Comparison of ENCODE assay signal across 8 cellular contexts in the genomic region with DNA sequence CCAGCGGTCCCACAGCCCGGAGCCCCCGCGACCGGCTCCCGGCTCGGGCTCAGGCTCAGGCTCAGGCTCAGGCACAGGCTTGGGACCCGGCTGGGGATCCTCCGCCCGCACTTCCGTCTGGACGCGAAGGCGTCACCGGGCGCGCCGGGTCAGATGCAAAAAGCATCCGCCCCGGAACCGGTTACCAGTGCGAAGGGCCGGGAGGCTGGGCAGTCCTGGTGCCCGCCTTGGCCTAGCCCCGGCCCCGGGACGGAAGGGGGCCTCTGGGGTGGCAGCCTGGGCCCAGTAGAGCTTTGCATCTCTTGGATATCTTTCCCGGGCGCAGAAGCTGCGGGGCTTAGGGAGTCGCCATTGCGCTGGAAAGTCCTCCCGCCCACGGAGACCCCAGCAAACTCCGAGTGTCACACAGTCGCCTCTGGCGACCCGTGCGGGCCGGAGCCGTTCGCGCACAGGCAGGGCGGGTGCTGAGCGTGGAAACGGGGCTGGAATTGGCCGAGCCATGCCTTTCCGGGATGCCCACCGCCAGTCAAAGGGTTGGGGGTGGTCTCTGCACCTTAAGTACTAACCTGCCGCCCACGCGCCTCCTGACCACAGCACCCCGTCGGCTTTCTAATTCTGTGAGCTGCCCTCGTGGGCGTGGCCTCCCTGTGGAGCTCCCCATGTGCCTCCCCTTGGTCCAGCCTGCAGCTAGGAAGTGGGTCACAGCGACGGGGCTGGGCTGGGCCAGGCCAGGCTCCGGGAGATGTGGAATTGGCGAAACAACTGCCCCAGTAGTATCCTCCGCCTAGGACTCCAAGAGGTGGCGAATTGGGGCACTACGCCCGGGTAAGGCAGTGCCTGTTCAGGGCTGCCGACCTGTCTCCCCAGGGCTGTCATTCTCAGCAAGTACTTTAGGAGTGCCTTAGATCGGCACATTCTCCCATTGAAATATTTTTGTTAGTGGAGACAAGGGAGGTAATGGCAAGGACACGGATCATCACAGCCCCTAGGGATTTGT. TPM values are rescaled to one million over a fixed set of nuclear protein-coding genes. Genes with fewer than 3 reads are reported as not detected.
DNase-seq lines count a peak whose midpoint lies in the region; ATAC-seq, FAIRE-seq and TF ChIP-seq lines count a peak whose summit lies in the region.

A gene (minus strand): TSS at position 119 of the 997 bp plus-strand sequence. CDS start 129 bp downstream, outside the sequence.

- TF ChIP-seq CTCF in C4-2B (conservative IDR thresholded peaks at IDR 0.05) (no peak), dorsolateral prefrontal cortex (IDR thresholded peaks at IDR 0.05 in 54 of 56, conservative IDR thresholded peaks at IDR 0.05 in 2 of 56; ENCODE audit: low read depth in 1 of 56, partially characterized antibody in 56 of 56) (peak in 13 of 56 donors; percentile 3 to 48 (median 17)), right lobe of liver (IDR thresholded peaks at IDR 0.05) (no peak)

- CTCF ChIA-PET in activated CD4-positive, alpha-beta memory T cell treated with anti-CD3 and anti-CD28 coated beads, Interleukin-2, amount 10 ng/mL, durations not matched to agents 7 days and 5 days (lab: Charles Lee), result interaction anchor here (0.6 to 2.5 kb wide), 11 partner anchors 15 to 648 kb away, joined by 3 to 11 read pairs (median 4); no protein-coding TSS in a partner anchor

- H3K27me3 ChIP-seq in dorsolateral prefrontal cortex, result no peaks in the 10 kb centered on the region
- no peaks in the 10 kb centered on the region for H3K27me3 ChIP-seq in right lobe of liver

- H3K36me3 Mint-ChIP-seq in activated CD4-positive, alpha-beta memory T cell treated with anti-CD3 and anti-CD28 coated beads, Interleukin-2, amount 10 ng/mL, durations not matched to agents 7 days and 5 days (ENCODE audit: low read depth), result peaks cover 16% of the 10 kb centered on the region

- DNase-seq in GM19239 (ENCODE audit: insufficient read length, low spot score), result peak; percentile 66
- peak; percentile 91 for DNase-seq in NCI-H748 (lab: John Stamatoyannopoulos, UW; ENCODE audit: unreplicated experiment)
- peak; percentile 88 for DNase-seq in activated CD4-positive, alpha-beta memory T cell treated with anti-CD3 and anti-CD28 coated beads, Interleukin-2, amount 10 ng/mL, durations not matched to agents 7 days and 5 days
- DNase-seq in dorsolateral prefrontal cortex, result peak; percentile 73 to 94 (median 90)
- peak; percentile 94 to 96 (median 95) for DNase-seq in right lobe of liver
- DNase-seq in stimulated activated CD4-positive, alpha-beta T cell treated with anti-CD3 and anti-CD28 coated beads, Interleukin-4, amount 100 ng/mL, for 24 hours, result peak; percentile 83

- no peaks in the 10 kb centered on the region for H3K9me3 Mint-ChIP-seq in activated CD4-positive, alpha-beta memory T cell treated with anti-CD3 and anti-CD28 coated beads, Interleukin-2, amount 10 ng/mL, durations not matched to agents 7 days and 5 days

- peak within 1 kb of the TSS; percentile 91 for H3K27ac Mint-ChIP-seq in activated CD4-positive, alpha-beta memory T cell treated with anti-CD3 and anti-CD28 coated beads, Interleukin-2, amount 10 ng/mL, durations not matched to agents 7 days and 5 days

- no peaks in the 10 kb centered on the region for H3K27me3 Mint-ChIP-seq in activated CD4-positive, alpha-beta memory T cell treated with anti-CD3 and anti-CD28 coated beads, Interleukin-2, amount 10 ng/mL, durations not matched to agents 7 days and 5 days

- H3K4me3 ChIP-seq in dorsolateral prefrontal cortex (peak within 1 kb of the TSS; percentile 70 to 98 (median 91)), right lobe of liver (peak within 1 kb of the TSS; percentile 84 to 97 (median 87))

- peak within 1 kb of the TSS; percentile 88 for H3K4me3 Mint-ChIP-seq in activated CD4-positive, alpha-beta memory T cell treated with anti-CD3 and anti-CD28 coated beads, Interleukin-2, amount 10 ng/mL, durations not matched to agents 7 days and 5 days

- H3K9me3 ChIP-seq in right lobe of liver, result no peaks in the 10 kb centered on the region

- H3K4me1 Mint-ChIP-seq in activated CD4-positive, alpha-beta memory T cell treated with anti-CD3 and anti-CD28 coated beads, Interleukin-2, amount 10 ng/mL, durations not matched to agents 7 days and 5 days, result peaks cover 32% of the 10 kb centered on the region

- H3K4me1 ChIP-seq in right lobe of liver, result peaks cover 0 to 20% (median 10%) of the 10 kb centered on the region in 4 donors

- no peaks in the 10 kb centered on the region for H3K36me3 ChIP-seq in right lobe of liver

- 0% methylated on average over 12 of the region's 67 CpGs for WGBS in right lobe of liver (ENCODE audit: insufficient coverage, low coverage, low lambda C conversion rate, missing lambda C conversion rate)

- ATAC-seq in HG03442 (IDR thresholded peaks at IDR 0.05; ENCODE audit: unreplicated experiment) (peak; percentile 73), right lobe of liver (peak; percentile 90 to 95 (median 94))

- intact Hi-C loops in dorsolateral prefrontal cortex (cut with DNase I) (loop anchor here (5.0 to 10.0 kb wide), 4 partner anchors 170 to 420 kb away; a partner anchor contains a TSS), right lobe of liver (cut with DNase I) (loop anchor here in 1 of 2 donors (5.0 kb wide), 1 partner anchor 282 kb away; a partner anchor contains a TSS)

- POLR2A ChIA-PET in activated CD4-positive, alpha-beta memory T cell treated with anti-CD3 and anti-CD28 coated beads, Interleukin-2, amount 10 ng/mL, durations not matched to agents 7 days and 5 days (lab: Charles Lee), result interaction anchor here (0.6 to 3.0 kb wide), 27 partner anchors 8 to 1893 kb away, joined by 3 to 39 read pairs (median 4); a partner anchor contains a TSS

- peak; percentile 94 for TF ChIP-seq POLR2A in right lobe of liver (IDR thresholded peaks at IDR 0.05)

- peak; percentile 91 for FAIRE-seq in GM19239 (lab: Jason Lieb, UNC)

- H3K27ac ChIP-seq in C4-2B, result peak within 1 kb of the TSS; percentile 82
- peak within 1 kb of the TSS; percentile 56 to 97 (median 91) for H3K27ac ChIP-seq in dorsolateral prefrontal cortex
- peak within 1 kb of the TSS; percentile 80 to 92 (median 88) for H3K27ac ChIP-seq in right lobe of liver

RNA-seq across cellular contexts. Expression of the gene that starts here (rescaled TPM):
- 10 to 100 TPM; 34.2 to 34.8 TPM for total RNA-seq in activated CD4-positive, alpha-beta memory T cell treated with anti-CD3 and anti-CD28 coated beads, Interleukin-2, amount 10 ng/mL, durations not matched to agents 7 days and 5 days
- total RNA-seq in dorsolateral prefrontal cortex, result 10 to 100 TPM; 33.7 to 59.4 (median 47.3) TPM
- 10 to 100 TPM; 15.5 to 33.6 (median 19.8) TPM for total RNA-seq in right lobe of liver

Comparison
In these comparisons a context has a peak if more than half of its experiments do, and no peak if none do; other contexts are left out.
1. Peak in every context shown above with its lines: DNase-seq, ATAC-seq, H3K4me3 ChIP-seq and H3K27ac ChIP-seq.